Comparison of ENCODE assay signal across 11 cellular contexts in the genomic region with DNA sequence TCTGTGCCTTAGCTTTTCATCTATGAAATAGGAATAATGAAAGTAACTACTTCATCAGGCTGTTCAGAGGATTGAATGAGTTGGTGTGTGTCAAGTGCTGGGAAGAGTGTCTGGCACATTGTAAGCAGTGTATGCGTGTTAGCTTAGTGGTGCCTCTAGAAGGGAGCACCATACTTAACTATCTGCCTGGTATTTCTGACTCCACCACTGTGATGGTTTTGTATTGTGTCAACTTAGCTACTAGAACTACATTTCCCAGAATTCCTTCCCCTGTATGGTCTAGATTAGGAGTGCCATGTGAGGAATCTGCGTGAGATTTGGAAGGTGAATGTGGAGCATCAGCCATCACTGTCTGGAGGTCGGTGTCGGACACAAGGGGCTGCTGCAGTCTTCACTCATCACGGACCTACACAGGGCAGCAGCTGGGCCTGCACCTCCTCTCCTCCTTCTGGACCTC.
DNase-seq lines count a peak whose midpoint lies in the region; ATAC-seq and TF ChIP-seq lines count a peak whose summit lies in the region.
"Had no signal": no experiment of that assay in that cellular context is flagged by ENCODE, and none has a peak within 500 bp of the region (broad histone marks: within the 10 kb centered on the region; RNA-seq: fewer than 3 reads in every experiment).

No MANE protein-coding gene starts in this region.

- intact Hi-C loops in right cardiac atrium (cut with DNase I) (loop anchor here in 1 of 4 donors (10.0 kb wide), 1 partner anchor 76 kb away; no protein-coding TSS in a partner anchor), cardiac septum (cut with DNase I) (no loop called here), ovary (cut with DNase I) (loop anchor here in 3 of 4 donors (5.0 to 10.0 kb wide), 4 partner anchors 76 to 424 kb away; no protein-coding TSS in a partner anchor)

- 93% methylated on average over 5 of the region's 5 CpGs for WGBS in right cardiac atrium
- 89 to 97% (median 95%) methylated on average over 5 of the region's 5 CpGs for WGBS in ovary, 3 donors

- TF ChIP-seq EP300 in ovary (IDR thresholded peaks at IDR 0.05) = no peak

- no peaks in the 10 kb centered on the region for H3K9me3 ChIP-seq in right cardiac atrium (ENCODE audit: control insufficient read depth, low read length)
- H3K9me3 ChIP-seq in ovary = no peaks in the 10 kb centered on the region
- H3K9me3 ChIP-seq: mucosa of descending colon had no signal

- TF ChIP-seq CTCF in ovary (IDR thresholded peaks at IDR 0.05) = no peak

- H3K4me1 ChIP-seq in right cardiac atrium (ENCODE audit: control insufficient read depth, insufficient read depth, low read length) (peaks cover 10% of the 10 kb centered on the region), ovary (ENCODE audit: insufficient read depth) (peaks cover 25% of the 10 kb centered on the region)

- H3K27me3 ChIP-seq in right cardiac atrium (ENCODE audit: control insufficient read depth, insufficient read depth) (no peaks in the 10 kb centered on the region), ovary (no peaks in the 10 kb centered on the region)

- H3K36me3 ChIP-seq in ovary = no peaks in the 10 kb centered on the region

- H3K27ac ChIP-seq in right cardiac atrium (ENCODE audit: low read length) (peak overlapping the region; percentile 91), epithelial cell of prostate (peak overlapping the region; percentile 80), ovary (peak overlapping the region; percentile 2 to 85)

- DNase-seq in right cardiac atrium (no peak), cardiac septum (ENCODE audit: low spot score) (no peak), epithelial cell of prostate (ENCODE audit: low read depth, low spot score) (no peak), ovary (peak in 1 of 5 donors; percentile 17), midbrain (lab: John Stamatoyannopoulos, UW) (no peak), DMS153 (lab: John Stamatoyannopoulos, UW) (no peak)
- DNase-seq: activated CD8-positive, alpha-beta memory T cell treated with anti-CD3 and anti-CD28 coated beads, Interleukin-2, amount 50 U/mL, for 4 hours; glutamatergic neuron; mucosa of descending colon had no signal

- H3K4me3 ChIP-seq in right cardiac atrium (ENCODE audit: low read length) = no peak overlapping the region
- no peak overlapping the region for H3K4me3 ChIP-seq in ovary
- H3K4me3 ChIP-seq: mucosa of descending colon had no signal

- no peak for ATAC-seq in right cardiac atrium
- ATAC-seq in HG02623 (IDR thresholded peaks at IDR 0.05; ENCODE audit: unreplicated experiment) = no peak
- no peak for ATAC-seq in HG02759 (IDR thresholded peaks at IDR 0.05; ENCODE audit: unreplicated experiment)
- ATAC-seq: mucosa of descending colon had no signal

- no peak for TF ChIP-seq POLR2A in ovary (IDR thresholded peaks at IDR 0.05)
